Comparison of ENCODE assay signal across 18 cellular contexts in genomic region chr17:8985054-8985701, GRCh38. TPM values are rescaled to one million over a fixed set of nuclear protein-coding genes. Genes with fewer than 3 reads are reported as not detected.
DNase-seq lines count a peak whose midpoint lies in the region; ATAC-seq and TF ChIP-seq lines count a peak whose summit lies in the region.
"Had no signal": no experiment of that assay in that cellular context is flagged by ENCODE, and none has a peak within 500 bp of the region (broad histone marks: within the 10 kb centered on the region; RNA-seq: fewer than 3 reads in every experiment).

No MANE protein-coding gene starts in this region.

- intact Hi-C loops in OCI-LY7 (cut with micrococcal nuclease; ENCODE audit: unreplicated experiment) (no loop called here), lower lobe of right lung (cut with DNase I) (no loop called here), A673 (cut with micrococcal nuclease; ENCODE audit: unreplicated experiment) (no loop called here)

- H3K4me3 ChIP-seq in OCI-LY7 (ENCODE audit: low read depth, low read length, poor library complexity, severe bottlenecking), result no peak overlapping the region
- H3K4me3 ChIP-seq in lower lobe of right lung, result no peak overlapping the region
- H3K4me3 ChIP-seq in A673 (ENCODE audit: low read depth, low read length, poor library complexity, severe bottlenecking), result no peak overlapping the region
- H3K4me3 ChIP-seq: PC-9, skin epidermis had no signal

- no peaks in the 10 kb centered on the region for H3K79me2 ChIP-seq in OCI-LY7 (ENCODE audit: insufficient read depth, low read depth, low read length)

- DNase-seq in OCI-LY7 (ENCODE audit: low spot score), result peak; percentile 50
- no peak for DNase-seq in lower lobe of right lung
- DNase-seq in pons (ENCODE audit: low spot score), result no peak
- DNase-seq in glutamatergic neuron, result no peak
- DNase-seq in A673 (ENCODE audit: low spot score), result no peak
- DNase-seq: activated CD4-positive, alpha-beta T cell treated with anti-CD3 and anti-CD28 coated beads for 1 hour; activated T-cell treated with anti-CD3 and anti-CD28 coated beads, Interleukin-2, amount 50 U/mL, for 24 hours; cerebellar nuclear complex; NCI-H1105 treated with DMSO at 0.1 percent for 48 hours; NCI-H446; PC-9; T-helper 1 cell had no signal

- H3K9me3 ChIP-seq in OCI-LY7 (ENCODE audit: low read length) (no peaks in the 10 kb centered on the region), lower lobe of right lung (no peaks in the 10 kb centered on the region), A673 (ENCODE audit: low read depth, low read length, poor library complexity, severe bottlenecking) (peaks cover 5% of the 10 kb centered on the region)

- H3K36me3 Mint-ChIP-seq in glutamatergic neuron (ENCODE audit: unreplicated experiment), result no peaks in the 10 kb centered on the region

- H3K36me3 ChIP-seq in OCI-LY7 (ENCODE audit: insufficient read depth, low read length), result no peaks in the 10 kb centered on the region
- H3K36me3 ChIP-seq in lower lobe of right lung, result no peaks in the 10 kb centered on the region
- H3K36me3 ChIP-seq in A673 (ENCODE audit: insufficient read depth, low read length, poor library complexity, severe bottlenecking), result no peaks in the 10 kb centered on the region

- H3K27ac Mint-ChIP-seq in glutamatergic neuron (ENCODE audit: unreplicated experiment), result no peak overlapping the region
- H3K27ac Mint-ChIP-seq: activated T-cell treated with anti-CD3 and anti-CD28 coated beads, Interleukin-2, amount 50 U/mL, for 24 hours had no signal

- peak; percentile 45 for ATAC-seq in GM18867 (IDR thresholded peaks at IDR 0.05; ENCODE audit: unreplicated experiment)
- peak; percentile 45 to 55 for ATAC-seq in lower lobe of right lung
- ATAC-seq in GM21528 (IDR thresholded peaks at IDR 0.05; ENCODE audit: low FRiP score, unreplicated experiment), result no peak

- TF ChIP-seq CTCF in C4-2B (conservative IDR thresholded peaks at IDR 0.05) (no peak), OCI-LY7 (conservative IDR thresholded peaks at IDR 0.05; ENCODE audit: low read length) (no peak), lower lobe of right lung (IDR thresholded peaks at IDR 0.05) (no peak), glutamatergic neuron (IDR thresholded peaks at IDR 0.05; ENCODE audit: partially characterized antibody, unreplicated experiment) (no peak), A673 (conservative IDR thresholded peaks at IDR 0.05; ENCODE audit: low read depth, low read length) (no peak)

- H3K27me3 Mint-ChIP-seq in glutamatergic neuron (ENCODE audit: unreplicated experiment), result no peaks in the 10 kb centered on the region
- H3K27me3 Mint-ChIP-seq: activated T-cell treated with anti-CD3 and anti-CD28 coated beads, Interleukin-2, amount 50 U/mL, for 24 hours had no signal

- BruUV-seq in OCI-LY7 (replicated peaks; lab: Mats Ljungman, UMichigan) (no TSS peak), A673 (replicated peaks; lab: Mats Ljungman, UMichigan) (no TSS peak)

- H3K9me2 ChIP-seq in OCI-LY7 (ENCODE audit: insufficient read depth, low read length), result no peaks in the 10 kb centered on the region

- H3K27me3 ChIP-seq in lower lobe of right lung (ENCODE audit: low read depth), result no peaks in the 10 kb centered on the region
- H3K27me3 ChIP-seq in A673 (replicated peaks; ENCODE audit: insufficient read depth, low read depth, low read length, poor library complexity), result no peaks in the 10 kb centered on the region

- peaks cover 2% of the 10 kb centered on the region for H3K9me3 Mint-ChIP-seq in glutamatergic neuron (ENCODE audit: unreplicated experiment)

- peak overlapping the region; percentile 43; the same call in 1 of the 2 replicates for H3K27ac ChIP-seq in C4-2B
- no peak overlapping the region for H3K27ac ChIP-seq in OCI-LY7 (ENCODE audit: low read depth, low read length, poor library complexity, severe bottlenecking)
- no peak overlapping the region for H3K27ac ChIP-seq in lower lobe of right lung
- no peak overlapping the region for H3K27ac ChIP-seq in A673 (ENCODE audit: low read depth, low read length, poor library complexity, severe bottlenecking)
- H3K27ac ChIP-seq: PC-9, skin epidermis had no signal

- peak overlapping the region; percentile 79 for H2AFZ ChIP-seq in OCI-LY7 (ENCODE audit: low read length)
- H2AFZ ChIP-seq: PC-9 had no signal

- no peak overlapping the region for H3K4me3 Mint-ChIP-seq in glutamatergic neuron (ENCODE audit: unreplicated experiment)
- H3K4me3 Mint-ChIP-seq: activated T-cell treated with anti-CD3 and anti-CD28 coated beads, Interleukin-2, amount 50 U/mL, for 24 hours had no signal

- H3K4me1 Mint-ChIP-seq in glutamatergic neuron (ENCODE audit: low read depth, unreplicated experiment), result no peaks in the 10 kb centered on the region

- CTCF ChIA-PET in OCI-LY7 (lab: Charles Lee; ENCODE audit: unreplicated experiment), result no interaction called here
- CTCF ChIA-PET in A673 (lab: Charles Lee), result no interaction called here

- H4K20me1 ChIP-seq in OCI-LY7 (ENCODE audit: insufficient read depth, low read length), result no peaks in the 10 kb centered on the region

- POLR2A ChIA-PET in OCI-LY7 (lab: Charles Lee) (interaction anchor here (0.7 to 0.8 kb wide), 2 partner anchors 67 to 85 kb away, joined by 3 read pairs; no protein-coding TSS in a partner anchor), A673 (lab: Charles Lee; ENCODE audit: low non-redundant PET) (no interaction called here)

- H3K4me2 ChIP-seq in OCI-LY7 (ENCODE audit: low read length), result peak overlapping the region; percentile 39
- H3K4me2 ChIP-seq: PC-9 had no signal

- H3K4me1 ChIP-seq in OCI-LY7 (ENCODE audit: insufficient read depth, low read length, poor library complexity, severe bottlenecking) (peaks cover 14% of the 10 kb centered on the region), lower lobe of right lung (peaks cover 6% of the 10 kb centered on the region), A673 (ENCODE audit: insufficient read depth, low read length, poor library complexity, severe bottlenecking) (no peaks in the 10 kb centered on the region)

RNA-seq across cellular contexts. Expression of gene PIK3R5, which starts 19.7 kb away (rescaled TPM):
- total RNA-seq in OCI-LY7 (2014; rRNA removed; shearing (Covaris generic)), result 0.76 and 1.2 TPM in 2 replicates
- total RNA-seq in OCI-LY7 (2022) (0.68 and 1.5 TPM in 2 replicates), lower lobe of right lung (44.0 TPM), glutamatergic neuron (ENCODE audit: unreplicated experiment) (not detected), A673 (2021) (0.09 and 0.24 TPM in 2 replicates)
- total RNA-seq: endothelial cell of umbilical vein, osteocyte, PC-9 had no signal

RNA-seq across cellular contexts. Expression of gene NTN1, which starts 36.1 kb away (rescaled TPM):
- 0.05 TPM in 1 of 2 replicates, not detected in the other for total RNA-seq in OCI-LY7 (2014; rRNA removed; shearing (Covaris generic))
- total RNA-seq in OCI-LY7 (2022) (not detected in 2 replicates), lower lobe of right lung (7.8 TPM), glutamatergic neuron (ENCODE audit: unreplicated experiment) (0.76 TPM), A673 (2021) (4.3 TPM in 2 replicates)

Comparison
In these comparisons a context has a peak if more than half of its experiments do, and no peak if none do; other contexts are left out.
1. RNA of gene PIK3R5, which starts 19.7 kb away (total RNA-seq): 44.0 TPM in lower lobe of right lung (single experiment); 0.68 to 1.5 TPM in OCI-LY7, not detected in glutamatergic neuron (single experiment) and 0.09 to 0.24 TPM in A673; every median in the first group is over 10 times any median in the second.